8 cellular contexts compared by ENCODE assay signal in the genomic region with DNA sequence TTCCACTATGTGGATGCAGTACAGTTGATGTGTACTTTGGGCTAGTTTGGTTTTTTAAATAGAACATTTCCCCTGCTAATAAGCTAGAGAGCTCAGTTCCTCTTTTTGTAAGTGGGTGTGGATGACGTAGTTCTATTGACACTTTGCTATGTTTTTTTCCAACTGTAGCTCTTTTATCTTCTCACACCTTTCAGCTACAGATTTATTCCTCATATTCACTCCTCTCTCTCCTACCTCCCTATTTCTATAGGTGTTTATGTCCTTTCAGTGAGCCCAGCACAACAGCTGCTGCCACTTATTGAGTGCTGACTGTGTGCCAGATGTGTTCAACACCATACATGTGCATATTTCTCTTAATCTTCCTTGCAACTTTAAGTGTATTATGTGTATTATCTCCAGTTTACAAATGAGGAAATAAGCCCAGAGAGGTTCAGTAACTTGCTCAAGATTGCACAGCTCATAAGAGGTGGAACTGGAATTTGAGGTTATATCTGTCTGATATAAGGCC.
A peak's percentile ranks its signal among the peaks of the same experiment; 100 is the strongest.
DNase-seq lines count a peak whose midpoint lies in the region; ATAC-seq and FAIRE-seq lines count a peak whose summit lies in the region.

No MANE protein-coding gene starts in this region.

- H3K27me3 ChIP-seq in small intestine (ENCODE audit: control insufficient read depth in 2 of 2, insufficient read depth in 2 of 2, low read length in 2 of 2), result no peaks in the 10 kb centered on the region

- peak; percentile 100 for ATAC-seq in GM18517 (IDR thresholded peaks at IDR 0.05; ENCODE audit: unreplicated experiment)
- ATAC-seq in GM21786 (IDR thresholded peaks at IDR 0.05; ENCODE audit: unreplicated experiment), result peak; percentile 99
- ATAC-seq in HG03575 (IDR thresholded peaks at IDR 0.05; ENCODE audit: extremely low read depth, insufficient number of reproducible peaks, low FRiP score, unreplicated experiment), result peak; percentile 99
- ATAC-seq in left colon, result peak; percentile 20

- DNase-seq in left colon (no peak), cortex of kidney (lab: John Stamatoyannopoulos, UW) (no peak), NCI-H226 (no peak), small intestine (no peak), T1000 (lab: John Stamatoyannopoulos, UW) (no peak)

- WGBS in small intestine, 3 donors, result 54 to 94% (median 81%) methylated on average over 1 of the region's 1 CpG

- H3K4me3 ChIP-seq in small intestine (ENCODE audit: low read depth in 1 of 2, low read length in 2 of 2), result no peak overlapping the region

- no peak overlapping the region for H3K27ac ChIP-seq in small intestine (ENCODE audit: low read depth in 1 of 2, low read length in 1 of 2)

- FAIRE-seq in small intestine (lab: Jason Lieb, UNC), result no peak

- H3K9me3 ChIP-seq in small intestine (ENCODE audit: control insufficient read depth, low read depth), result no peaks in the 10 kb centered on the region

- peaks cover 0 to 5% of the 10 kb centered on the region in 2 donors for H3K36me3 ChIP-seq in small intestine (ENCODE audit: control insufficient read depth in 2 of 2, insufficient read depth in 2 of 2, low read length in 2 of 2)

- no peaks in the 10 kb centered on the region for H3K4me1 ChIP-seq in small intestine (ENCODE audit: control insufficient read depth in 2 of 2, insufficient read depth in 1 of 2, low read depth in 1 of 2, low read length in 1 of 2)

- intact Hi-C loops in left colon (cut with DNase I, micrococcal nuclease), result no loop called here

Comparison
In these comparisons a context has a peak if more than half of its experiments do, and no peak if none do; other contexts are left out.
1. ATAC-seq: peak in every context shown above with its lines; median percentile 100 in GM18517; 99 in GM21786; 99 in HG03575; 20 in left colon.